Comparison of ENCODE assay signal across 20 cellular contexts in the genomic region with DNA sequence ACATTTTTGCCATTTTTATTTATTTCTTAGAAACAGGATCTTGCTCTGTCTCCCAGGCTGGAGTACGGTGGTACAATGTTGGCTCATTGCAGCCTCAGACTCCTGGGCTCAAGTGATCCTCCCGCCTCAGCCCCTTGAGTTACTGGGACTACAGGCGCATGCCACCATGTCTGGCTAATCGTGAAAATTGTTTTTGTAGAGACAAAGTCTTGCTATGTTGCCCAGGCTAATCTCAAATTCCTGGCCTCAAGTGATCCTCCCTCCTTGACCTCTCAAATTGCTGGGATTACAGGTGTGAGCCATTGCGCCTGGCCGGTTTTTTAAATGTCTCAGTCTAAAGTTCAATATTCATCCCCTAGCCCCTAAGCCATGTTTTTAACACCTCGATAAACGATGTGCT.
DNase-seq lines count a peak whose midpoint lies in the region; ATAC-seq, FAIRE-seq and TF ChIP-seq lines count a peak whose summit lies in the region.
"Had no signal": no experiment of that assay in that cellular context is flagged by ENCODE, and none has a peak within 500 bp of the region (broad histone marks: within the 10 kb centered on the region; RNA-seq: fewer than 3 reads in every experiment).

No MANE protein-coding gene starts in this region.

- peak; percentile 13 for DNase-seq in right atrium auricular region (ENCODE audit: low spot score)
- no peak for DNase-seq in left ventricle myocardium superior
- no peak for DNase-seq in Karpas-422
- DNase-seq in astrocyte (ENCODE audit: low read depth): no peak
- no peak for DNase-seq in stimulated activated naive B cell treated with anti-CD40 and anti-IgM and Interleukin-4, amounts not matched to agents 10 μg/mL and 1 μg/mL and 100 μg/mL, for 72 hours
- no peak for DNase-seq in adrenal gland
- DNase-seq in body of pancreas: no peak
- no peak for DNase-seq in NCI-H774 (lab: John Stamatoyannopoulos, UW)
- DNase-seq: Caco-2, H9, KG1, NCI-H1436, NCI-H2029, NCI-H2171, NCI-H446 treated with DMSO at 0.1 percent for 48 hours, NCI-H748 treated with DMSO at 0.1 percent for 48 hours had no signal

- H3K4me1 ChIP-seq in right atrium auricular region: no peaks in the 10 kb centered on the region
- H3K4me1 ChIP-seq in Karpas-422 (ENCODE audit: low read length): peaks cover 31% of the 10 kb centered on the region
- H3K4me1 ChIP-seq in astrocyte (ENCODE audit: insufficient read depth, low read length): no peaks in the 10 kb centered on the region
- H3K4me1 ChIP-seq in adrenal gland (replicated peaks in 1 of 2): no peaks in the 10 kb centered on the region
- no peaks in the 10 kb centered on the region for H3K4me1 ChIP-seq in body of pancreas
- H3K4me1 ChIP-seq: A549, Caco-2 had no signal

- ATAC-seq in left ventricle myocardium superior: no peak
- no peak for ATAC-seq in stimulated activated naive B cell treated with anti-CD40 and anti-IgM and Interleukin-4, amounts not matched to agents 10 μg/mL and 1 μg/mL and 100 μg/mL, for 72 hours (replicated peaks)
- no peak for ATAC-seq in body of pancreas
- ATAC-seq: A549, Panc1, Right ventricle myocardium inferior had no signal

- H3K4me3 ChIP-seq in right atrium auricular region (no peak overlapping the region), Karpas-422 (ENCODE audit: low read length) (no peak overlapping the region), astrocyte (ENCODE audit: insufficient read depth, low read depth, low read length) (no peak overlapping the region), adrenal gland (no peak overlapping the region), body of pancreas (no peak overlapping the region)
- H3K4me3 ChIP-seq: A549 had no signal

- H2AFZ ChIP-seq in Karpas-422 (ENCODE audit: low read length): no peak overlapping the region
- no peak overlapping the region for H2AFZ ChIP-seq in astrocyte (ENCODE audit: low read depth, low read length)

- H3K27ac Mint-ChIP-seq in astrocyte (ENCODE audit: unreplicated experiment): peak overlapping the region; percentile 23
- peak overlapping the region; percentile 99 for H3K27ac Mint-ChIP-seq in stimulated activated naive B cell treated with anti-CD40 and anti-IgM and Interleukin-4, amounts not matched to agents 10 μg/mL and 1 μg/mL and 100 μg/mL, for 72 hours
- H3K27ac Mint-ChIP-seq: H9 had no signal

- H3K4me2 ChIP-seq in Karpas-422 (ENCODE audit: low read depth, low read length, poor library complexity, severe bottlenecking) (peak overlapping the region; percentile 52), astrocyte (ENCODE audit: low read length) (no peak overlapping the region)
- H3K4me2 ChIP-seq: A549 had no signal

- H3K27me3 Mint-ChIP-seq in astrocyte (ENCODE audit: low read depth, unreplicated experiment): peaks cover 3% of the 10 kb centered on the region
- no peaks in the 10 kb centered on the region for H3K27me3 Mint-ChIP-seq in stimulated activated naive B cell treated with anti-CD40 and anti-IgM and Interleukin-4, amounts not matched to agents 10 μg/mL and 1 μg/mL and 100 μg/mL, for 72 hours

- no peak for FAIRE-seq in astrocyte (lab: Jason Lieb, UNC)
- FAIRE-seq: A549 had no signal

- no peak overlapping the region for H3K4me3 Mint-ChIP-seq in astrocyte (ENCODE audit: unreplicated experiment)
- H3K4me3 Mint-ChIP-seq in stimulated activated naive B cell treated with anti-CD40 and anti-IgM and Interleukin-4, amounts not matched to agents 10 μg/mL and 1 μg/mL and 100 μg/mL, for 72 hours: no peak overlapping the region
- H3K4me3 Mint-ChIP-seq: CD14-positive monocyte, H9 had no signal

- H3K36me3 ChIP-seq in right atrium auricular region (no peaks in the 10 kb centered on the region), Karpas-422 (ENCODE audit: insufficient read depth, low read length) (no peaks in the 10 kb centered on the region), astrocyte (ENCODE audit: insufficient read depth, low read length) (no peaks in the 10 kb centered on the region), adrenal gland (replicated peaks in 1 of 2) (no peaks in the 10 kb centered on the region), body of pancreas (replicated peaks in 1 of 2; ENCODE audit: insufficient read depth in 1 of 2, low read depth in 2 of 2) (no peaks in the 10 kb centered on the region)

- no peaks in the 10 kb centered on the region for H3K9me3 ChIP-seq in right atrium auricular region
- H3K9me3 ChIP-seq in Karpas-422 (ENCODE audit: low read length): no peaks in the 10 kb centered on the region
- peaks cover 3% of the 10 kb centered on the region for H3K9me3 ChIP-seq in astrocyte (ENCODE audit: insufficient read depth, low read depth, low read length)
- no peaks in the 10 kb centered on the region for H3K9me3 ChIP-seq in adrenal gland (replicated peaks in 1 of 3)
- H3K9me3 ChIP-seq in body of pancreas: no peaks in the 10 kb centered on the region
- H3K9me3 ChIP-seq: A549, Caco-2 had no signal

- H3K9ac ChIP-seq in Karpas-422 (ENCODE audit: low read length) (no peak overlapping the region), astrocyte (ENCODE audit: low read length) (no peak overlapping the region)

- H3K27me3 ChIP-seq in right atrium auricular region: no peaks in the 10 kb centered on the region
- H3K27me3 ChIP-seq in Karpas-422 (ENCODE audit: low read length): no peaks in the 10 kb centered on the region
- no peaks in the 10 kb centered on the region for H3K27me3 ChIP-seq in astrocyte (ENCODE audit: insufficient read depth, low read length)
- no peaks in the 10 kb centered on the region for H3K27me3 ChIP-seq in adrenal gland
- no peaks in the 10 kb centered on the region for H3K27me3 ChIP-seq in body of pancreas

- TF ChIP-seq CTCF in right atrium auricular region (IDR thresholded peaks at IDR 0.05) (no peak), astrocyte (IDR thresholded peaks at IDR 0.05; ENCODE audit: insufficient read depth, low read depth, low read length) (no peak), adrenal gland (IDR thresholded peaks at IDR 0.05) (no peak), body of pancreas (IDR thresholded peaks at IDR 0.05) (no peak)

- H3K27ac ChIP-seq in right atrium auricular region (no peak overlapping the region), Karpas-422 (ENCODE audit: low read length) (no peak overlapping the region), astrocyte (ENCODE audit: low read depth, low read length) (no peak overlapping the region), adrenal gland (no peak overlapping the region), body of pancreas (no peak overlapping the region)
- H3K27ac ChIP-seq: A549 had no signal

- H3K9me2 ChIP-seq in Karpas-422 (replicated peaks; ENCODE audit: insufficient read depth, low read length): no peaks in the 10 kb centered on the region

- 80 to 88% (median 82%) methylated on average over 8 of the region's 8 CpGs for WGBS in adrenal gland, 4 donors
- WGBS in body of pancreas, 2 donors: 62 to 81% methylated on average over 8 of the region's 8 CpGs

- H3K36me3 Mint-ChIP-seq in astrocyte (ENCODE audit: low read depth, unreplicated experiment): no peaks in the 10 kb centered on the region
- H3K36me3 Mint-ChIP-seq in stimulated activated naive B cell treated with anti-CD40 and anti-IgM and Interleukin-4, amounts not matched to agents 10 μg/mL and 1 μg/mL and 100 μg/mL, for 72 hours: peaks cover 10 to 18% of the 10 kb centered on the region in 2 donors

- intact Hi-C loops in left ventricle myocardium superior (cut with micrococcal nuclease) (no loop called here), adrenal gland (cut with DNase I) (no loop called here), body of pancreas (cut with DNase I) (no loop called here)

- H4K20me1 ChIP-seq in Karpas-422 (ENCODE audit: insufficient read depth, low read depth, low read length) (no peaks in the 10 kb centered on the region), astrocyte (ENCODE audit: insufficient read depth, low read length) (no peaks in the 10 kb centered on the region)

- no peaks in the 10 kb centered on the region for H3K9me3 Mint-ChIP-seq in astrocyte (ENCODE audit: unreplicated experiment)
- no peaks in the 10 kb centered on the region for H3K9me3 Mint-ChIP-seq in stimulated activated naive B cell treated with anti-CD40 and anti-IgM and Interleukin-4, amounts not matched to agents 10 μg/mL and 1 μg/mL and 100 μg/mL, for 72 hours
- H3K9me3 Mint-ChIP-seq: H9 had no signal

- H3K79me2 ChIP-seq in Karpas-422 (ENCODE audit: low read length) (no peaks in the 10 kb centered on the region), astrocyte (ENCODE audit: insufficient read depth, low read length) (no peaks in the 10 kb centered on the region)

- peaks cover 10% of the 10 kb centered on the region for H3K4me1 Mint-ChIP-seq in astrocyte (ENCODE audit: low read depth, unreplicated experiment)
- peaks cover 51 to 72% of the 10 kb centered on the region in 2 donors for H3K4me1 Mint-ChIP-seq in stimulated activated naive B cell treated with anti-CD40 and anti-IgM and Interleukin-4, amounts not matched to agents 10 μg/mL and 1 μg/mL and 100 μg/mL, for 72 hours

- TF ChIP-seq POLR2A in adrenal gland (IDR thresholded peaks at IDR 0.05) (no peak), body of pancreas (IDR thresholded peaks at IDR 0.05) (no peak)
